In the genomic region with DNA sequence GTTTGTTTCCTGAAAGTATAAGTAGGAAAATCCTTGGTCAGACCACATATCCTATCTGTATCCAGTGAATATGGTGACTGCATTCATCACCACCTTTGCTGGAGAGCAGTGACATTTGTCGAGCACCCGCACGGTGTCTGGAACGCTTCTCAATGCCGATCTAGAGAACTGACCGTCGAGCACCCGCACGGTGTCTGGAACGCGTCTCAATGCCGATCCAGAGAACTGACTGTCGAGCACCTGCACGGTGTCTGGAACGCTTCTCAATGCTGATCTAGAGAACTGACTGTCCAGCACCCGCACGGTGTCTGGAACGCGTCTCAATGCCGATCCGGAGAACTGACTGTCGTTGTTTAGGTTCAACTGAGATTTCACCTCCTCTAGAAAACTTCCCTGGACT, we compare ENCODE assay signal across 24 cellular contexts.
DNase-seq lines count a peak whose midpoint lies in the region; ATAC-seq and TF ChIP-seq lines count a peak whose summit lies in the region.
"Had no signal": no experiment of that assay in that cellular context is flagged by ENCODE, and none has a peak within 500 bp of the region (broad histone marks: within the 10 kb centered on the region; RNA-seq: fewer than 3 reads in every experiment).

No MANE protein-coding gene starts in this region.

- H3K4me3 ChIP-seq in esophagus muscularis mucosa (no peak overlapping the region), muscle layer of colon (ENCODE audit: low read depth in 1 of 2, low read length in 2 of 2) (no peak overlapping the region)
- H3K4me3 ChIP-seq: GM23338, SK-N-MC had no signal

- peaks cover 26% of the 10 kb centered on the region for H3K36me3 Mint-ChIP-seq in WTC11

- intact Hi-C loops in esophagus muscularis mucosa (cut with DNase I): no loop called here

- no peak overlapping the region for H3K9ac ChIP-seq in muscle layer of colon (ENCODE audit: low read length)

- H3K9me3 ChIP-seq in esophagus muscularis mucosa (no peaks in the 10 kb centered on the region), muscle layer of colon (ENCODE audit: low read length) (no peaks in the 10 kb centered on the region)
- H3K9me3 ChIP-seq: Caco-2 had no signal

- TF ChIP-seq EP300 in esophagus muscularis mucosa (IDR thresholded peaks at IDR 0.05): no peak

- POLR2A ChIA-PET in WTC11 (lab: Charles Lee): no interaction called here

- H3K27me3 Mint-ChIP-seq in WTC11 (ENCODE audit: low read depth): no peaks in the 10 kb centered on the region
- H3K27me3 Mint-ChIP-seq: CD4-positive, alpha-beta memory T cell had no signal

- H3K27ac Mint-ChIP-seq in WTC11: peak overlapping the region; percentile 50; the same call in 1 of the 2 replicates
- H3K27ac Mint-ChIP-seq: GM23338 had no signal

- H3K4me3 Mint-ChIP-seq in WTC11: no peak overlapping the region
- H3K4me3 Mint-ChIP-seq: CD4-positive, alpha-beta memory T cell; GM23338; H9 had no signal

- no peak for TF ChIP-seq POLR2A in esophagus muscularis mucosa (IDR thresholded peaks at IDR 0.05; ENCODE audit: low read depth)

- H3K4me1 ChIP-seq in esophagus muscularis mucosa: peaks cover 0 to 50% (median 35%) of the 10 kb centered on the region in 4 donors
- peaks cover 6% of the 10 kb centered on the region for H3K4me1 ChIP-seq in muscle layer of colon (ENCODE audit: insufficient read depth, low read length)
- H3K4me1 ChIP-seq: Caco-2 had no signal

- CTCF ChIA-PET in WTC11 (lab: Charles Lee): no interaction called here

- H3K9me3 Mint-ChIP-seq in WTC11: no peaks in the 10 kb centered on the region
- H3K9me3 Mint-ChIP-seq: GM23338, H9 had no signal

- H3K4me1 Mint-ChIP-seq in WTC11: peaks cover 29% of the 10 kb centered on the region

- TF ChIP-seq CTCF in WTC11 (IDR thresholded peaks at IDR 0.05) (no peak), esophagus muscularis mucosa (IDR thresholded peaks at IDR 0.05) (no peak)

- H3K36me3 ChIP-seq in esophagus muscularis mucosa (peaks cover 0 to 31% (median 17%) of the 10 kb centered on the region in 4 donors), muscle layer of colon (ENCODE audit: insufficient read depth, low read length) (peaks cover 13% of the 10 kb centered on the region)

- no peaks in the 10 kb centered on the region for H3K27me3 ChIP-seq in esophagus muscularis mucosa
- H3K27me3 ChIP-seq in muscle layer of colon (ENCODE audit: control insufficient read depth in 1 of 2, insufficient read depth in 2 of 2, low read length in 2 of 2): no peaks in the 10 kb centered on the region

- no peak for ATAC-seq in WTC11
- ATAC-seq in HG02870 (IDR thresholded peaks at IDR 0.05; ENCODE audit: unreplicated experiment): no peak
- ATAC-seq: GM23338 had no signal

- WGBS in esophagus muscularis mucosa: 90% methylated on average over 22 of the region's 22 CpGs

- DNase-seq in SK-N-DZ (ENCODE audit: low spot score): peak; percentile 14
- no peak for DNase-seq in WTC11 (ENCODE audit: low spot score)
- DNase-seq in esophagus muscularis mucosa (ENCODE audit: extremely low spot score): no peak
- no peak for DNase-seq in midbrain (lab: John Stamatoyannopoulos, UW)
- no peak for DNase-seq in activated naive CD4-positive, alpha-beta T cell (lab: John Stamatoyannopoulos, UW)
- DNase-seq: C1 segment of cervical spinal cord; Caco-2; CD4-positive, alpha-beta memory T cell; H9; Karpas-422; NCI-H1092; NCI-H1417 treated with DMSO at 0.1 percent for 48 hours; NCI-H1694 treated with DMSO at 0.1 percent for 48 hours; NCI-H2081; NCI-H226; NCI-H510A; NCI-H69; RPMI8226; SHP77 treated with DMSO at 0.1 percent for 48 hours had no signal

- H3K27ac ChIP-seq in esophagus muscularis mucosa (replicated peaks in 1 of 4) (peak overlapping the region; percentile 48 to 76 (median 62)), muscle layer of colon (ENCODE audit: low read depth, low read length) (peak overlapping the region; percentile 67)
- H3K27ac ChIP-seq: HL-60, SK-N-MC had no signal

TF ChIP-seq in WTC11, 78 proteins besides CTCF, POLR2A, EP300 and RAD21:
- TF ChIP-seq, protein P1, sequence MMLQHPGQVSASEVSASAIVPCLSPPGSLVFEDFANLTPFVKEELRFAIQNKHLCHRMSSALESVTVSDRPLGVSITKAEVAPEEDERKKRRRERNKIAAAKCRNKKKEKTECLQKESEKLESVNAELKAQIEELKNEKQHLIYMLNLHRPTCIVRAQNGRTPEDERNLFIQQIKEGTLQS (CRISPR knock-in tag; conservative IDR thresholded peaks at IDR 0.05): no peak
- TF ChIP-seq PRRX2 (CRISPR knock-in tag; IDR thresholded peaks at IDR 0.05) (no peak), HMGA2 (CRISPR knock-in tag; IDR thresholded peaks at IDR 0.05) (no peak), ZNF671 (CRISPR knock-in tag; IDR thresholded peaks at IDR 0.05) (no peak), MXD4 (CRISPR knock-in tag; IDR thresholded peaks at IDR 0.05; ENCODE audit: borderline replicate concordance) (no peak), NR1H2 (CRISPR knock-in tag; IDR thresholded peaks at IDR 0.05) (no peak), ZSCAN18 (CRISPR knock-in tag; IDR thresholded peaks at IDR 0.05) (no peak), ARID4B (CRISPR knock-in tag; IDR thresholded peaks at IDR 0.05; ENCODE audit: borderline replicate concordance) (no peak), ZNF138 (CRISPR knock-in tag; conservative IDR thresholded peaks at IDR 0.05) (no peak)
